ENCODE assay signal across 16 cellular contexts in the genomic region with DNA sequence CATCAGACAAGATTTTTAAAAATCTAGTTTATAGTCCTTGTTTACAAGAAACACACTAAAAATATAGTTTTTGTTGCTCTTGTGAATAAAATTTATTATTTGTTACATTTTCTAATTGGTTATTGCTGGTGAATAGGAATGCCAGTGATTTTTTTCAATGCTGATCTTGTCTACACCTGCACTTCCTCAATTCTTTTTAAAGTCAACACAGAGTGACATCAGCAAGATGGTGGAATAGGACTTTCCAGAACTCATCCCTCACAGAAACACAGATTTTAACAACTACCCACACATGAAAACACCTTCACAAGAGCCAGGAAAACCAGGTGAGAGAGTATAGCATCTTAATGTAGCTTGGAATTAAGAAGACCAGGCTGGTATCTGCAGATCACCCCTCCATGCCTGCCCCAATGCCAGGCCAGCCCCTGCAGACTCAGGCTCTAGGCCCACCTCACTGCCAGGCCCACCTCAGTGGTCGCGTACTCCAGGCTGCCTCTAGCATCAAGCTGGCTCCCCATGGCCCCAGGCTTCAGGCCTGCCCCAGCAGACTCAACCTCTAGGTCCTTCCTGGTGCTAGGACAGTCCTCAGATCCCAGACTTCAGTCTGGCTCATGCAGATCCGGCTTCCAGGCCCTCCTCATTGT.
DNase-seq lines count a peak whose midpoint lies in the region; ATAC-seq, FAIRE-seq and TF ChIP-seq lines count a peak whose summit lies in the region.
"Had no signal": no experiment of that assay in that cellular context is flagged by ENCODE, and none has a peak within 500 bp of the region (broad histone marks: within the 10 kb centered on the region; RNA-seq: fewer than 3 reads in every experiment).

No MANE protein-coding gene starts in this region.

- no peak for TF ChIP-seq CTCF in H1 (IDR thresholded peaks at IDR 0.05; ENCODE audit: control extremely low read depth in 1 of 3, insufficient read depth in 1 of 3, low read depth in 1 of 3, low read length in 3 of 3)

- no peak overlapping the region for H3K4me3 Mint-ChIP-seq in activated naive CD8-positive, alpha-beta T cell treated with anti-CD3 and anti-CD28 coated beads, Interleukin-2, amount 50 U/mL, for 24 hours
- H3K4me3 Mint-ChIP-seq in activated naive CD8-positive, alpha-beta T cell treated with anti-CD3 and anti-CD28 coated beads for 36 hours = no peak overlapping the region
- H3K4me3 Mint-ChIP-seq in stimulated activated naive B cell treated with anti-CD40 and anti-IgM and Interleukin-4, amounts not matched to agents 10 μg/mL and 1 μg/mL and 100 μg/mL, for 72 hours = no peak overlapping the region
- H3K4me3 Mint-ChIP-seq in T-helper 2 cell treated with Interferon-gamma antibody and Interleukin-4, amounts not matched to agents 5 μg/mL and 100 μg/mL, for 36 hours = no peak overlapping the region
- H3K4me3 Mint-ChIP-seq: CD14-positive monocyte; CD8-positive, alpha-beta T cell had no signal

- H3K9me3 ChIP-seq in H1 (ENCODE audit: insufficient read depth in 2 of 2, low read depth in 1 of 2, low read length in 1 of 2) = no peaks in the 10 kb centered on the region
- H3K9me3 ChIP-seq in trophoblast cell (ENCODE audit: insufficient read depth, low read depth, low read length) = no peaks in the 10 kb centered on the region
- H3K9me3 ChIP-seq: Caco-2 had no signal

- no peaks in the 10 kb centered on the region for H3K9me3 Mint-ChIP-seq in activated naive CD8-positive, alpha-beta T cell treated with anti-CD3 and anti-CD28 coated beads, Interleukin-2, amount 50 U/mL, for 24 hours
- no peaks in the 10 kb centered on the region for H3K9me3 Mint-ChIP-seq in activated naive CD8-positive, alpha-beta T cell treated with anti-CD3 and anti-CD28 coated beads for 36 hours
- no peaks in the 10 kb centered on the region for H3K9me3 Mint-ChIP-seq in stimulated activated naive B cell treated with anti-CD40 and anti-IgM and Interleukin-4, amounts not matched to agents 10 μg/mL and 1 μg/mL and 100 μg/mL, for 72 hours
- no peaks in the 10 kb centered on the region for H3K9me3 Mint-ChIP-seq in T-helper 2 cell treated with Interferon-gamma antibody and Interleukin-4, amounts not matched to agents 5 μg/mL and 100 μg/mL, for 36 hours
- H3K9me3 Mint-ChIP-seq: CD8-positive, alpha-beta T cell had no signal

- POLR2A ChIA-PET in H1 (lab: Charles Lee; ENCODE audit: partially characterized antibody) = no interaction called here

- H3K27ac ChIP-seq in H1 (ENCODE audit: low read depth, low read length) (no peak overlapping the region), trophoblast cell (ENCODE audit: low read depth, low read length) (no peak overlapping the region)
- H3K27ac ChIP-seq: 22Rv1 had no signal

- H2BK120ac ChIP-seq in H1 (replicated peaks; ENCODE audit: low read depth, low read length) = no peak overlapping the region
- H2BK120ac ChIP-seq in trophoblast cell (ENCODE audit: insufficient read depth, low read length, poor library complexity) = no peak overlapping the region

- H4K5ac ChIP-seq in H1 (ENCODE audit: insufficient read length, low read depth, low read length) = no peak overlapping the region

- no peaks in the 10 kb centered on the region for H4K20me1 ChIP-seq in H1 (replicated peaks in 1 of 2; ENCODE audit: control insufficient read depth in 1 of 2, insufficient read depth in 2 of 2, low read length in 2 of 2)

- H3K18ac ChIP-seq in H1 (ENCODE audit: extremely low read depth, low read length) (no peak overlapping the region), trophoblast cell (ENCODE audit: low read length) (no peak overlapping the region)

- H3K56ac ChIP-seq in H1 (replicated peaks; ENCODE audit: insufficient read length, low read depth, low read length) = no peak overlapping the region

- no peaks in the 10 kb centered on the region for H3K36me3 Mint-ChIP-seq in activated naive CD8-positive, alpha-beta T cell treated with anti-CD3 and anti-CD28 coated beads, Interleukin-2, amount 50 U/mL, for 24 hours (ENCODE audit: low read depth)
- H3K36me3 Mint-ChIP-seq in activated naive CD8-positive, alpha-beta T cell treated with anti-CD3 and anti-CD28 coated beads for 36 hours = no peaks in the 10 kb centered on the region
- H3K36me3 Mint-ChIP-seq in stimulated activated naive B cell treated with anti-CD40 and anti-IgM and Interleukin-4, amounts not matched to agents 10 μg/mL and 1 μg/mL and 100 μg/mL, for 72 hours = no peaks in the 10 kb centered on the region
- H3K36me3 Mint-ChIP-seq in T-helper 2 cell treated with Interferon-gamma antibody and Interleukin-4, amounts not matched to agents 5 μg/mL and 100 μg/mL, for 36 hours (ENCODE audit: low read depth) = no peaks in the 10 kb centered on the region
- H3K36me3 Mint-ChIP-seq: CD14-positive monocyte; CD8-positive, alpha-beta T cell had no signal

- no peak for TF ChIP-seq EP300 in H1 (IDR thresholded peaks at IDR 0.05; ENCODE audit: borderline replicate concordance in 1 of 2, low read depth in 2 of 2, low read length in 2 of 2)

- 97% methylated on average over 3 of the region's 3 CpGs; no CpG with 5 or more reads in 1 of the 2 experiments for WGBS in H1 (ENCODE audit: extremely low coverage in 1 of 2, insufficient coverage in 1 of 2, insufficient read length in 1 of 2, insufficient replicate concordance in 2 of 2, low coverage in 1 of 2, low lambda C conversion rate in 2 of 2, missing lambda C conversion rate in 1 of 2), 2 experiments
- no CpG with 5 or more reads among the region's 3 CpGs for WGBS in trophoblast cell (ENCODE audit: extremely low coverage, insufficient coverage, insufficient read length)

- H2AFZ ChIP-seq in H1 (ENCODE audit: low read length) = no peak overlapping the region
- H2AFZ ChIP-seq in trophoblast cell (ENCODE audit: insufficient read depth, low read length, poor library complexity) = no peak overlapping the region

- H3K27ac Mint-ChIP-seq in activated naive CD8-positive, alpha-beta T cell treated with anti-CD3 and anti-CD28 coated beads, Interleukin-2, amount 50 U/mL, for 24 hours = no peak overlapping the region
- H3K27ac Mint-ChIP-seq in activated naive CD8-positive, alpha-beta T cell treated with anti-CD3 and anti-CD28 coated beads for 36 hours = no peak overlapping the region
- H3K27ac Mint-ChIP-seq in stimulated activated naive B cell treated with anti-CD40 and anti-IgM and Interleukin-4, amounts not matched to agents 10 μg/mL and 1 μg/mL and 100 μg/mL, for 72 hours = no peak overlapping the region
- no peak overlapping the region for H3K27ac Mint-ChIP-seq in T-helper 2 cell treated with Interferon-gamma antibody and Interleukin-4, amounts not matched to agents 5 μg/mL and 100 μg/mL, for 36 hours
- H3K27ac Mint-ChIP-seq: CD14-positive monocyte; CD8-positive, alpha-beta T cell had no signal

- H3K23ac ChIP-seq in H1 (ENCODE audit: insufficient read length) = no peak overlapping the region
- no peak overlapping the region for H3K23ac ChIP-seq in trophoblast cell (ENCODE audit: low read length)

- no peak overlapping the region for H2BK15ac ChIP-seq in H1 (ENCODE audit: low read length)

- no peak overlapping the region for H4K91ac ChIP-seq in H1 (replicated peaks; ENCODE audit: insufficient read length, low read length)
- no peak overlapping the region for H4K91ac ChIP-seq in trophoblast cell (ENCODE audit: low read depth, low read length)

- H3K36me3 ChIP-seq in H1 (ENCODE audit: control insufficient read depth in 2 of 4, insufficient read depth in 4 of 4, low read length in 3 of 4) = no peaks in the 10 kb centered on the region
- H3K36me3 ChIP-seq in trophoblast cell (ENCODE audit: control insufficient read depth in 1 of 2, insufficient read depth in 2 of 2, low read length in 2 of 2) = no peaks in the 10 kb centered on the region

- H3K27me3 ChIP-seq in H1 (replicated peaks in 1 of 4; ENCODE audit: control insufficient read depth in 3 of 4, extremely low read depth in 1 of 4, insufficient read depth in 3 of 4, low read length in 3 of 4) (no peaks in the 10 kb centered on the region), trophoblast cell (ENCODE audit: insufficient read depth, low read length) (no peaks in the 10 kb centered on the region)

- H3K14ac ChIP-seq in H1 (ENCODE audit: insufficient read length) = no peak overlapping the region
- no peak overlapping the region for H3K14ac ChIP-seq in trophoblast cell (ENCODE audit: low read length)

- H3K79me1 ChIP-seq in H1 (ENCODE audit: low read depth, low read length) = no peaks in the 10 kb centered on the region
- no peaks in the 10 kb centered on the region for H3K79me1 ChIP-seq in trophoblast cell (ENCODE audit: low read length)

- H3K27me3 Mint-ChIP-seq in activated naive CD8-positive, alpha-beta T cell treated with anti-CD3 and anti-CD28 coated beads, Interleukin-2, amount 50 U/mL, for 24 hours = peaks cover 4% of the 10 kb centered on the region
- peaks cover 16% of the 10 kb centered on the region for H3K27me3 Mint-ChIP-seq in activated naive CD8-positive, alpha-beta T cell treated with anti-CD3 and anti-CD28 coated beads for 36 hours
- H3K27me3 Mint-ChIP-seq in stimulated activated naive B cell treated with anti-CD40 and anti-IgM and Interleukin-4, amounts not matched to agents 10 μg/mL and 1 μg/mL and 100 μg/mL, for 72 hours = no peaks in the 10 kb centered on the region
- peaks cover 2% of the 10 kb centered on the region for H3K27me3 Mint-ChIP-seq in T-helper 2 cell treated with Interferon-gamma antibody and Interleukin-4, amounts not matched to agents 5 μg/mL and 100 μg/mL, for 36 hours (ENCODE audit: low read depth)

- no peaks in the 10 kb centered on the region for H3K23me2 ChIP-seq in H1 (ENCODE audit: low read depth, low read length)

- H3K4ac ChIP-seq in H1 (replicated peaks; ENCODE audit: insufficient read length, low read depth, low read length) (no peak overlapping the region), trophoblast cell (ENCODE audit: low read depth, low read length) (no peak overlapping the region)

- no peak for TF ChIP-seq RAD21 in H1 (IDR thresholded peaks at IDR 0.05 in 1 of 2, conservative IDR thresholded peaks at IDR 0.05 in 1 of 2; ENCODE audit: low read depth in 2 of 2, low read length in 2 of 2)

- H4K8ac ChIP-seq in H1 (ENCODE audit: extremely low read depth, insufficient read depth, low read length) (peak overlapping the region; percentile 51; the same call in 1 of the 2 replicates), trophoblast cell (ENCODE audit: low read depth, low read length) (no peak overlapping the region)

- H3K4me2 ChIP-seq in H1 (ENCODE audit: insufficient read depth in 1 of 2, low read depth in 2 of 2, low read length in 2 of 2) = no peak overlapping the region
- H3K4me2 ChIP-seq in trophoblast cell (ENCODE audit: low read length) = no peak overlapping the region

- H3K4me3 ChIP-seq in H1 (ENCODE audit: extremely low read depth in 1 of 4, insufficient read depth in 2 of 4, low read depth in 3 of 4, low read length in 4 of 4) (no peak overlapping the region), trophoblast cell (ENCODE audit: low read depth, low read length) (no peak overlapping the region)

- H3K4me1 Mint-ChIP-seq in activated naive CD8-positive, alpha-beta T cell treated with anti-CD3 and anti-CD28 coated beads, Interleukin-2, amount 50 U/mL, for 24 hours = no peaks in the 10 kb centered on the region
- H3K4me1 Mint-ChIP-seq in activated naive CD8-positive, alpha-beta T cell treated with anti-CD3 and anti-CD28 coated beads for 36 hours = no peaks in the 10 kb centered on the region
- H3K4me1 Mint-ChIP-seq in stimulated activated naive B cell treated with anti-CD40 and anti-IgM and Interleukin-4, amounts not matched to agents 10 μg/mL and 1 μg/mL and 100 μg/mL, for 72 hours = no peaks in the 10 kb centered on the region
- no peaks in the 10 kb centered on the region for H3K4me1 Mint-ChIP-seq in T-helper 2 cell treated with Interferon-gamma antibody and Interleukin-4, amounts not matched to agents 5 μg/mL and 100 μg/mL, for 36 hours (ENCODE audit: low read depth)

- peak overlapping the region; percentile 7 for H4K12ac ChIP-seq in trophoblast cell (ENCODE audit: low read depth, low read length)

- DNase-seq in activated naive CD8-positive, alpha-beta T cell treated with anti-CD3 and anti-CD28 coated beads, Interleukin-2, amount 50 U/mL, for 24 hours = no peak
- no peak for DNase-seq in activated naive CD8-positive, alpha-beta T cell treated with anti-CD3 and anti-CD28 coated beads for 36 hours
- DNase-seq in H1 (ENCODE audit: low read depth in 1 of 2, low spot score in 2 of 2) = no peak
- no peak for DNase-seq in trophoblast cell
- no peak for DNase-seq in COR-L47 (lab: John Stamatoyannopoulos, UW)
- DNase-seq in activated naive CD4-positive, alpha-beta T cell treated with Interleukin-2 at 50 U/mL for 16 hours = no peak
- DNase-seq in stimulated activated naive B cell treated with anti-CD40 and anti-IgM and Interleukin-4, amounts not matched to agents 10 μg/mL and 1 μg/mL and 100 μg/mL, for 72 hours = no peak
- no peak for DNase-seq in T-helper 2 cell treated with Interferon-gamma antibody and Interleukin-4, amounts not matched to agents 5 μg/mL and 100 μg/mL, for 36 hours (ENCODE audit: low spot score)
- DNase-seq: CD8-positive, alpha-beta T cell; DMS53 had no signal

- H2BK5ac ChIP-seq in H1 (ENCODE audit: low read depth, low read length) (no peak overlapping the region), trophoblast cell (ENCODE audit: low read depth, low read length, poor library complexity) (no peak overlapping the region)

- no peak for TF ChIP-seq POLR2A in H1 (IDR thresholded peaks at IDR 0.05; ENCODE audit: control extremely low read depth in 1 of 2, low read depth in 2 of 2, low read length in 2 of 2)

- H2BK12ac ChIP-seq in H1 (ENCODE audit: low read depth, low read length) = no peak overlapping the region
- no peak overlapping the region for H2BK12ac ChIP-seq in trophoblast cell (ENCODE audit: low read length)

- H3K4me1 ChIP-seq in H1 (replicated peaks in 1 of 4; ENCODE audit: control insufficient read depth in 3 of 4, insufficient read depth in 4 of 4, low read length in 3 of 4) (no peaks in the 10 kb centered on the region), trophoblast cell (ENCODE audit: control insufficient read depth in 1 of 2, insufficient read depth in 2 of 2, low read length in 2 of 2) (no peaks in the 10 kb centered on the region)
- H3K4me1 ChIP-seq: Caco-2 had no signal

- CTCF ChIA-PET in H1 (lab: Charles Lee; ENCODE audit: partially characterized antibody) = no interaction called here

- ATAC-seq in activated naive CD8-positive, alpha-beta T cell treated with anti-CD3 and anti-CD28 coated beads, Interleukin-2, amount 50 U/mL, for 24 hours = peak; percentile 33
- no peak for ATAC-seq in stimulated activated naive B cell treated with anti-CD40 and anti-IgM and Interleukin-4, amounts not matched to agents 10 μg/mL and 1 μg/mL and 100 μg/mL, for 72 hours (replicated peaks)
- ATAC-seq: CD8-positive, alpha-beta T cell; HCT116; HepG2 had no signal

- no peaks in the 10 kb centered on the region for H3K79me2 ChIP-seq in H1 (ENCODE audit: control insufficient read depth in 1 of 2, insufficient read depth in 2 of 2, low read length in 2 of 2)
- no peaks in the 10 kb centered on the region for H3K79me2 ChIP-seq in trophoblast cell (ENCODE audit: control insufficient read depth, insufficient read depth, low read length, poor library complexity)

- no peak overlapping the region for H2BK20ac ChIP-seq in H1 (ENCODE audit: low read length)

- H3K9ac ChIP-seq in H1 (replicated peaks in 1 of 4; ENCODE audit: extremely low read depth in 1 of 4, low read depth in 3 of 4, low read length in 3 of 4) (no peak overlapping the region), trophoblast cell (ENCODE audit: low read length) (no peak overlapping the region)

- H2AK5ac ChIP-seq in H1 (ENCODE audit: low read depth, low read length) = no peak overlapping the region
- H2AK5ac ChIP-seq in trophoblast cell (ENCODE audit: low read length) = no peak overlapping the region

- FAIRE-seq in H1 (lab: Jason Lieb, UNC) = no peak
- FAIRE-seq: HepG2, HTR-8/SVneo had no signal
